ENCODE assay signal across 1 cellular context in the genomic region with DNA sequence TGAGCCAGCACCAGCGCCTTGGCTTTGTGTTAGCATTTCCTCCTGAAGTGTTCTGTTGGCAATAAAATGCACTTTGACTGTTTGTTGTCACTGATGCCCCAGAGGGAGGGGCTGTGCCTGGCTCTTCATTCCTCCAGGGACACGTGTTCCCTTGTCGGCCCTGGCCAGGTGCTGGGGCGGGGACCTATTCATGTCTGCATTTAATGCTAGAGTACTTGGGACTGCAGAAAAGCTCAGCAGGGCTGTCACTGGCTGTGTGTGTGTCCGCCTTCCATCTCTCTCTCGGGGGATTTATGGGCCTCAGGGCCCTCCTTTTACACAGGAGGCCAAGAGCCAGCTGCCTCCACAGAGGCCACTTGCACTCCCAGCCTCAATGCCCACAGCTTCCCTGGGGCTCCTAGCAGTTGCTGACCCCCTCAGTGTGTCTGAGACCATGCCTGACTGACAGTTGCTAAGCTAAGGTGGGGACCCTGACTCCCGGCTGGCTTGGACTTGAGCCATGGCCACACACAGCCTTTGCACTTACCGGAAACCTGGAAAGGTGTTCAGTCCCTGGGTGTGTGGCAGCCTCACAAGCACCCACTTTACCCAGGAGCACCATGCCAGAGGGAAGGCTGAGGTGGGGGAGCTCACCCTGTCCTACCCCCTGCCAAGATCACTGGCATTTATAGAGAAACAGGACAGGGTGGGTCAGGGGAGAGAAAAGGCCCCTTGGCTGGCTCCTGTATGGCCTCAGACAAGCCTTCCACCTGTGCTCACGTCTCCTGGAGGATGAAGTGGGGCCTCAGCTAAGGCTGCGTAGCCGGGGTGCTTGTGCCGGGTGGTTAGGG.
TF ChIP-seq lines count a peak whose summit lies in the region.

No MANE protein-coding gene starts in this region.

TF ChIP-seq in HepG2, 621 proteins besides CTCF, POLR2A, EP300 and RAD21 (continues in another document):
- TF ChIP-seq, protein P1, sequence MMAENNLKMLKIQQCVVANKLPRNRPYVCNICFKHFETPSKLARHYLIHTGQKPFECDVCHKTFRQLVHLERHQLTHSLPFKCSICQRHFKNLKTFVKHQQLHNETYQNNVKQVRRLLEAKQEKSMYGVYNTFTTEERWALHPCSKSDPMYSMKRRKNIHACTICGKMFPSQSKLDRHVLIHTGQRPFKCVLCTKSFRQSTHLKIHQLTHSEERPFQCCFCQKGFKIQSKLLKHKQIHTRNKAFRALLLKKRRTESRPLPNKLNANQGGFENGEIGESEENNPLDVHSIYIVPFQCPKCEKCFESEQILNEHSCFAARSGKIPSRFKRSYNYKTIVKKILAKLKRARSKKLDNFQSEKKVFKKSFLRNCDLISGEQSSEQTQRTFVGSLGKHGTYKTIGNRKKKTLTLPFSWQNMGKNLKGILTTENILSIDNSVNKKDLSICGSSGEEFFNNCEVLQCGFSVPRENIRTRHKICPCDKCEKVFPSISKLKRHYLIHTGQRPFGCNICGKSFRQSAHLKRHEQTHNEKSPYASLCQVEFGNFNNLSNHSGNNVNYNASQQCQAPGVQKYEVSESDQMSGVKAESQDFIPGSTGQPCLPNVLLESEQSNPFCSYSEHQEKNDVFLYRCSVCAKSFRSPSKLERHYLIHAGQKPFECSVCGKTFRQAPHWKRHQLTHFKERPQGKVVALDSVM (CRISPR knock-in tag; IDR thresholded peaks at IDR 0.05): peak; percentile 86
- TF ChIP-seq, protein P2, sequence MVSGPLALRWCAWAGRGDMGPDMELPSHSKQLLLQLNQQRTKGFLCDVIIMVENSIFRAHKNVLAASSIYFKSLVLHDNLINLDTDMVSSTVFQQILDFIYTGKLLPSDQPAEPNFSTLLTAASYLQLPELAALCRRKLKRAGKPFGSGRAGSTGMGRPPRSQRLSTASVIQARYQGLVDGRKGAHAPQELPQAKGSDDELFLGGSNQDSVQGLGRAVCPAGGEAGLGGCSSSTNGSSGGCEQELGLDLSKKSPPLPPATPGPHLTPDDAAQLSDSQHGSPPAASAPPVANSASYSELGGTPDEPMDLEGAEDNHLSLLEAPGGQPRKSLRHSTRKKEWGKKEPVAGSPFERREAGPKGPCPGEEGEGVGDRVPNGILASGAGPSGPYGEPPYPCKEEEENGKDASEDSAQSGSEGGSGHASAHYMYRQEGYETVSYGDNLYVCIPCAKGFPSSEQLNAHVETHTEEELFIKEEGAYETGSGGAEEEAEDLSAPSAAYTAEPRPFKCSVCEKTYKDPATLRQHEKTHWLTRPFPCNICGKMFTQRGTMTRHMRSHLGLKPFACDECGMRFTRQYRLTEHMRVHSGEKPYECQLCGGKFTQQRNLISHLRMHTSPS (CRISPR knock-in tag; IDR thresholded peaks at IDR 0.05; ENCODE audit: low read depth): 0 out of 2 replicates have a peak, but pooled peaks have one; percentile 10
- TF ChIP-seq ZNF44 (CRISPR knock-in tag; IDR thresholded peaks at IDR 0.05): no peak
- 0 out of 2 replicates have a peak, but pooled peaks have one; percentile 26 for TF ChIP-seq KDM2A (CRISPR knock-in tag; IDR thresholded peaks at IDR 0.05; ENCODE audit: borderline replicate concordance, low read depth)
- peak; percentile 88 for TF ChIP-seq AKAP8 (CRISPR knock-in tag; IDR thresholded peaks at IDR 0.05)
- TF ChIP-seq, protein P3, sequence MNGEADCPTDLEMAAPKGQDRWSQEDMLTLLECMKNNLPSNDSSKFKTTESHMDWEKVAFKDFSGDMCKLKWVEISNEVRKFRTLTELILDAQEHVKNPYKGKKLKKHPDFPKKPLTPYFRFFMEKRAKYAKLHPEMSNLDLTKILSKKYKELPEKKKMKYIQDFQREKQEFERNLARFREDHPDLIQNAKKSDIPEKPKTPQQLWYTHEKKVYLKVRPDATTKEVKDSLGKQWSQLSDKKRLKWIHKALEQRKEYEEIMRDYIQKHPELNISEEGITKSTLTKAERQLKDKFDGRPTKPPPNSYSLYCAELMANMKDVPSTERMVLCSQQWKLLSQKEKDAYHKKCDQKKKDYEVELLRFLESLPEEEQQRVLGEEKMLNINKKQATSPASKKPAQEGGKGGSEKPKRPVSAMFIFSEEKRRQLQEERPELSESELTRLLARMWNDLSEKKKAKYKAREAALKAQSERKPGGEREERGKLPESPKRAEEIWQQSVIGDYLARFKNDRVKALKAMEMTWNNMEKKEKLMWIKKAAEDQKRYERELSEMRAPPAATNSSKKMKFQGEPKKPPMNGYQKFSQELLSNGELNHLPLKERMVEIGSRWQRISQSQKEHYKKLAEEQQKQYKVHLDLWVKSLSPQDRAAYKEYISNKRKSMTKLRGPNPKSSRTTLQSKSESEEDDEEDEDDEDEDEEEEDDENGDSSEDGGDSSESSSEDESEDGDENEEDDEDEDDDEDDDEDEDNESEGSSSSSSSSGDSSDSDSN (CRISPR knock-in tag; IDR thresholded peaks at IDR 0.05): 0 out of 2 replicates have a peak, but pooled peaks have one; percentile 16
- TF ChIP-seq, protein P4, sequence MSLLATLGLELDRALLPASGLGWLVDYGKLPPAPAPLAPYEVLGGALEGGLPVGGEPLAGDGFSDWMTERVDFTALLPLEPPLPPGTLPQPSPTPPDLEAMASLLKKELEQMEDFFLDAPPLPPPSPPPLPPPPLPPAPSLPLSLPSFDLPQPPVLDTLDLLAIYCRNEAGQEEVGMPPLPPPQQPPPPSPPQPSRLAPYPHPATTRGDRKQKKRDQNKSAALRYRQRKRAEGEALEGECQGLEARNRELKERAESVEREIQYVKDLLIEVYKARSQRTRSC (CRISPR knock-in tag; IDR thresholded peaks at IDR 0.05; ENCODE audit: low read depth): 0 out of 2 replicates have a peak, but pooled peaks have one; percentile 48
- no peak for TF ChIP-seq ISX (CRISPR knock-in tag; conservative IDR thresholded peaks at IDR 0.05)
- TF ChIP-seq NR2F2 (IDR thresholded peaks at IDR 0.05; ENCODE audit: borderline replicate concordance, low read depth): no peak
- TF ChIP-seq, protein P5, sequence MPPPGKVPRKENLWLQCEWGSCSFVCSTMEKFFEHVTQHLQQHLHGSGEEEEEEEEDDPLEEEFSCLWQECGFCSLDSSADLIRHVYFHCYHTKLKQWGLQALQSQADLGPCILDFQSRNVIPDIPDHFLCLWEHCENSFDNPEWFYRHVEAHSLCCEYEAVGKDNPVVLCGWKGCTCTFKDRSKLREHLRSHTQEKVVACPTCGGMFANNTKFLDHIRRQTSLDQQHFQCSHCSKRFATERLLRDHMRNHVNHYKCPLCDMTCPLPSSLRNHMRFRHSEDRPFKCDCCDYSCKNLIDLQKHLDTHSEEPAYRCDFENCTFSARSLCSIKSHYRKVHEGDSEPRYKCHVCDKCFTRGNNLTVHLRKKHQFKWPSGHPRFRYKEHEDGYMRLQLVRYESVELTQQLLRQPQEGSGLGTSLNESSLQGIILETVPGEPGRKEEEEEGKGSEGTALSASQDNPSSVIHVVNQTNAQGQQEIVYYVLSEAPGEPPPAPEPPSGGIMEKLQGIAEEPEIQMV (CRISPR knock-in tag; IDR thresholded peaks at IDR 0.05; ENCODE audit: low read depth): no peak
- no peak for TF ChIP-seq ATF7 (IDR thresholded peaks at IDR 0.05)
- peak; percentile 47; the same call in 1 of the 2 replicates for TF ChIP-seq ATF7 (CRISPR knock-in tag; IDR thresholded peaks at IDR 0.05)
- TF ChIP-seq, protein P6, sequence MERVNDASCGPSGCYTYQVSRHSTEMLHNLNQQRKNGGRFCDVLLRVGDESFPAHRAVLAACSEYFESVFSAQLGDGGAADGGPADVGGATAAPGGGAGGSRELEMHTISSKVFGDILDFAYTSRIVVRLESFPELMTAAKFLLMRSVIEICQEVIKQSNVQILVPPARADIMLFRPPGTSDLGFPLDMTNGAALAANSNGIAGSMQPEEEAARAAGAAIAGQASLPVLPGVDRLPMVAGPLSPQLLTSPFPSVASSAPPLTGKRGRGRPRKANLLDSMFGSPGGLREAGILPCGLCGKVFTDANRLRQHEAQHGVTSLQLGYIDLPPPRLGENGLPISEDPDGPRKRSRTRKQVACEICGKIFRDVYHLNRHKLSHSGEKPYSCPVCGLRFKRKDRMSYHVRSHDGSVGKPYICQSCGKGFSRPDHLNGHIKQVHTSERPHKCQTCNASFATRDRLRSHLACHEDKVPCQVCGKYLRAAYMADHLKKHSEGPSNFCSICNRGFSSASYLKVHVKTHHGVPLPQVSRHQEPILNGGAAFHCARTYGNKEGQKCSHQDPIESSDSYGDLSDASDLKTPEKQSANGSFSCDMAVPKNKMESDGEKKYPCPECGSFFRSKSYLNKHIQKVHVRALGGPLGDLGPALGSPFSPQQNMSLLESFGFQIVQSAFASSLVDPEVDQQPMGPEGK (CRISPR knock-in tag; IDR thresholded peaks at IDR 0.05): 0 out of 2 replicates have a peak, but pooled peaks have one; percentile 33
- TF ChIP-seq, protein P7, sequence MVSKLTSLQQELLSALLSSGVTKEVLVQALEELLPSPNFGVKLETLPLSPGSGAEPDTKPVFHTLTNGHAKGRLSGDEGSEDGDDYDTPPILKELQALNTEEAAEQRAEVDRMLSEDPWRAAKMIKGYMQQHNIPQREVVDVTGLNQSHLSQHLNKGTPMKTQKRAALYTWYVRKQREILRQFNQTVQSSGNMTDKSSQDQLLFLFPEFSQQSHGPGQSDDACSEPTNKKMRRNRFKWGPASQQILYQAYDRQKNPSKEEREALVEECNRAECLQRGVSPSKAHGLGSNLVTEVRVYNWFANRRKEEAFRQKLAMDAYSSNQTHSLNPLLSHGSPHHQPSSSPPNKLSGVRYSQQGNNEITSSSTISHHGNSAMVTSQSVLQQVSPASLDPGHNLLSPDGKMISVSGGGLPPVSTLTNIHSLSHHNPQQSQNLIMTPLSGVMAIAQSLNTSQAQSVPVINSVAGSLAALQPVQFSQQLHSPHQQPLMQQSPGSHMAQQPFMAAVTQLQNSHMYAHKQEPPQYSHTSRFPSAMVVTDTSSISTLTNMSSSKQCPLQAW (CRISPR knock-in tag; IDR thresholded peaks at IDR 0.05): 0 out of 2 replicates have a peak, but pooled peaks have one; percentile 23
- TF ChIP-seq MYC (CRISPR knock-in tag; IDR thresholded peaks at IDR 0.05; ENCODE audit: borderline replicate concordance): peak; percentile 60; the same call in 1 of the 2 replicates
- peak; percentile 52 for TF ChIP-seq HDAC1 (CRISPR knock-in tag; IDR thresholded peaks at IDR 0.05)
- TF ChIP-seq, protein P8, sequence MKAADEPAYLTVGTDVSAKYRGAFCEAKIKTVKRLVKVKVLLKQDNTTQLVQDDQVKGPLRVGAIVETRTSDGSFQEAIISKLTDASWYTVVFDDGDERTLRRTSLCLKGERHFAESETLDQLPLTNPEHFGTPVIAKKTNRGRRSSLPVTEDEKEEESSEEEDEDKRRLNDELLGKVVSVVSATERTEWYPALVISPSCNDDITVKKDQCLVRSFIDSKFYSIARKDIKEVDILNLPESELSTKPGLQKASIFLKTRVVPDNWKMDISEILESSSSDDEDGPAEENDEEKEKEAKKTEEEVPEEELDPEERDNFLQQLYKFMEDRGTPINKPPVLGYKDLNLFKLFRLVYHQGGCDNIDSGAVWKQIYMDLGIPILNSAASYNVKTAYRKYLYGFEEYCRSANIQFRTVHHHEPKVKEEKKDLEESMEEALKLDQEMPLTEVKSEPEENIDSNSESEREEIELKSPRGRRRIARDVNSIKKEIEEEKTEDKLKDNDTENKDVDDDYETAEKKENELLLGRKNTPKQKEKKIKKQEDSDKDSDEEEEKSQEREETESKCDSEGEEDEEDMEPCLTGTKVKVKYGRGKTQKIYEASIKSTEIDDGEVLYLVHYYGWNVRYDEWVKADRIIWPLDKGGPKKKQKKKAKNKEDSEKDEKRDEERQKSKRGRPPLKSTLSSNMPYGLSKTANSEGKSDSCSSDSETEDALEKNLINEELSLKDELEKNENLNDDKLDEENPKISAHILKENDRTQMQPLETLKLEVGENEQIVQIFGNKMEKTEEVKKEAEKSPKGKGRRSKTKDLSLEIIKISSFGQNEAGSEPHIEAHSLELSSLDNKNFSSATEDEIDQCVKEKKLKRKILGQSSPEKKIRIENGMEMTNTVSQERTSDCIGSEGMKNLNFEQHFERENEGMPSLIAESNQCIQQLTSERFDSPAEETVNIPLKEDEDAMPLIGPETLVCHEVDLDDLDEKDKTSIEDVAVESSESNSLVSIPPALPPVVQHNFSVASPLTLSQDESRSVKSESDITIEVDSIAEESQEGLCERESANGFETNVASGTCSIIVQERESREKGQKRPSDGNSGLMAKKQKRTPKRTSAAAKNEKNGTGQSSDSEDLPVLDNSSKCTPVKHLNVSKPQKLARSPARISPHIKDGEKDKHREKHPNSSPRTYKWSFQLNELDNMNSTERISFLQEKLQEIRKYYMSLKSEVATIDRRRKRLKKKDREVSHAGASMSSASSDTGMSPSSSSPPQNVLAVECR (CRISPR knock-in tag; IDR thresholded peaks at IDR 0.05; ENCODE audit: borderline replicate concordance): peak; percentile 39; the same call in 1 of the 2 replicates
- no peak for TF ChIP-seq SOX13 (IDR thresholded peaks at IDR 0.05)
- TF ChIP-seq SOX13 (CRISPR knock-in tag; conservative IDR thresholded peaks at IDR 0.05 in 1 of 2, IDR thresholded peaks at IDR 0.05 in 1 of 2): peak in 1 of 2 experiments; percentile 8; a peak in 1 of 4 replicates
- TF ChIP-seq TBP (CRISPR knock-in tag; IDR thresholded peaks at IDR 0.05): no peak
- 0 out of 2 replicates have a peak, but pooled peaks have one; percentile 16 for TF ChIP-seq PPARG (CRISPR knock-in tag; conservative IDR thresholded peaks at IDR 0.05)
- no peak for TF ChIP-seq MYNN (CRISPR knock-in tag; IDR thresholded peaks at IDR 0.05; ENCODE audit: low read depth)
- TF ChIP-seq, protein P9, sequence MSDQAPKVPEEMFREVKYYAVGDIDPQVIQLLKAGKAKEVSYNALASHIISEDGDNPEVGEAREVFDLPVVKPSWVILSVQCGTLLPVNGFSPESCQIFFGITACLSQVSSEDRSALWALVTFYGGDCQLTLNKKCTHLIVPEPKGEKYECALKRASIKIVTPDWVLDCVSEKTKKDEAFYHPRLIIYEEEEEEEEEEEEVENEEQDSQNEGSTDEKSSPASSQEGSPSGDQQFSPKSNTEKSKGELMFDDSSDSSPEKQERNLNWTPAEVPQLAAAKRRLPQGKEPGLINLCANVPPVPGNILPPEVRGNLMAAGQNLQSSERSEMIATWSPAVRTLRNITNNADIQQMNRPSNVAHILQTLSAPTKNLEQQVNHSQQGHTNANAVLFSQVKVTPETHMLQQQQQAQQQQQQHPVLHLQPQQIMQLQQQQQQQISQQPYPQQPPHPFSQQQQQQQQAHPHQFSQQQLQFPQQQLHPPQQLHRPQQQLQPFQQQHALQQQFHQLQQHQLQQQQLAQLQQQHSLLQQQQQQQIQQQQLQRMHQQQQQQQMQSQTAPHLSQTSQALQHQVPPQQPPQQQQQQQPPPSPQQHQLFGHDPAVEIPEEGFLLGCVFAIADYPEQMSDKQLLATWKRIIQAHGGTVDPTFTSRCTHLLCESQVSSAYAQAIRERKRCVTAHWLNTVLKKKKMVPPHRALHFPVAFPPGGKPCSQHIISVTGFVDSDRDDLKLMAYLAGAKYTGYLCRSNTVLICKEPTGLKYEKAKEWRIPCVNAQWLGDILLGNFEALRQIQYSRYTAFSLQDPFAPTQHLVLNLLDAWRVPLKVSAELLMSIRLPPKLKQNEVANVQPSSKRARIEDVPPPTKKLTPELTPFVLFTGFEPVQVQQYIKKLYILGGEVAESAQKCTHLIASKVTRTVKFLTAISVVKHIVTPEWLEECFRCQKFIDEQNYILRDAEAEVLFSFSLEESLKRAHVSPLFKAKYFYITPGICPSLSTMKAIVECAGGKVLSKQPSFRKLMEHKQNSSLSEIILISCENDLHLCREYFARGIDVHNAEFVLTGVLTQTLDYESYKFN (CRISPR knock-in tag; conservative IDR thresholded peaks at IDR 0.05): peak; percentile 54; the same call in 1 of the 2 replicates
